2 cellular contexts compared by ENCODE assay signal in genomic region chr11:9448576-9449352, GRCh38.
TF ChIP-seq lines count a peak whose summit lies in the region.

No MANE protein-coding gene starts in this region.

TF ChIP-seq in GM23338, 12 proteins besides CTCF, POLR2A, EP300 and RAD21 (continued from another document):
- TF ChIP-seq REST (IDR thresholded peaks at IDR 0.05; ENCODE audit: unreplicated experiment) (no peak), ZNF114 (CRISPR knock-in tag; IDR thresholded peaks at IDR 0.05) (no peak), POLR2AphosphoS5 (IDR thresholded peaks at IDR 0.05; ENCODE audit: low read depth) (no peak; the same call in 1 of the 2 replicates), EZH2phosphoT487 (IDR thresholded peaks at IDR 0.05; ENCODE audit: unreplicated experiment) (no peak), NANOG (IDR thresholded peaks at IDR 0.05; ENCODE audit: borderline replicate concordance) (no peak), ZNF331 (CRISPR knock-in tag; IDR thresholded peaks at IDR 0.05; ENCODE audit: low read depth) (no peak), JUNB (IDR thresholded peaks at IDR 0.05; ENCODE audit: unreplicated experiment) (no peak), STAT1 (IDR thresholded peaks at IDR 0.05; ENCODE audit: unreplicated experiment) (no peak), ETS1 (IDR thresholded peaks at IDR 0.05) (no peak), EZH2 (IDR thresholded peaks at IDR 0.05; ENCODE audit: low read depth, unreplicated experiment) (no peak), ZNF462 (CRISPR knock-in tag; IDR thresholded peaks at IDR 0.05) (no peak)

TF ChIP-seq in K562, 482 proteins besides CTCF, POLR2A, EP300 and RAD21 (continued from another document):
- no peak for TF ChIP-seq AFF1 (IDR thresholded peaks at IDR 0.05; ENCODE audit: low read depth in 1 of 2, partially characterized antibody in 2 of 2)
- TF ChIP-seq SLC30A9 (CRISPR knock-in tag; IDR thresholded peaks at IDR 0.05): no peak
- 0 out of 2 replicates have a peak, but pooled peaks have one; percentile 21 for TF ChIP-seq POLR2G (IDR thresholded peaks at IDR 0.05; ENCODE audit: low read depth, low read length)
- TF ChIP-seq POLR2AphosphoS5 (IDR thresholded peaks at IDR 0.05; ENCODE audit: control insufficient read depth, insufficient read depth, low read depth, low read length): peak; percentile 15; the same call in 1 of the 2 replicates
- no peak for TF ChIP-seq PTRF (tag; IDR thresholded peaks at IDR 0.05)
- no peak for TF ChIP-seq ZNF121 (CRISPR knock-in tag; conservative IDR thresholded peaks at IDR 0.05)
- TF ChIP-seq POLR2B (IDR thresholded peaks at IDR 0.05; ENCODE audit: low read depth, partially characterized antibody): peak; percentile 52
- no peak for TF ChIP-seq ZNF785 (CRISPR knock-in tag; IDR thresholded peaks at IDR 0.05)
- peak; percentile 59 for TF ChIP-seq SUPT5H (IDR thresholded peaks at IDR 0.05)
- TF ChIP-seq ZNF445 (CRISPR knock-in tag; IDR thresholded peaks at IDR 0.05; ENCODE audit: low read depth): no peak
